In genomic region chr5:52502591-52502990, GRCh38 we compare ENCODE assay signal across 24 cellular contexts.
DNase-seq lines count a peak whose midpoint lies in the region; ATAC-seq and TF ChIP-seq lines count a peak whose summit lies in the region.
"Had no signal": no experiment of that assay in that cellular context is flagged by ENCODE, and none has a peak within 500 bp of the region (broad histone marks: within the 10 kb centered on the region; RNA-seq: fewer than 3 reads in every experiment).

No MANE protein-coding gene starts in this region.

- no peaks in the 10 kb centered on the region for H3K27me3 Mint-ChIP-seq in WTC11 (ENCODE audit: low read depth)
- H3K27me3 Mint-ChIP-seq: activated CD8-positive, alpha-beta T cell treated with anti-CD3 and anti-CD28 coated beads for 36 hours had no signal

- POLR2A ChIA-PET in WTC11 (lab: Charles Lee): no interaction called here

- H3K4me3 Mint-ChIP-seq in WTC11: no peak overlapping the region
- H3K4me3 Mint-ChIP-seq: activated CD8-positive, alpha-beta T cell treated with anti-CD3 and anti-CD28 coated beads for 36 hours; activated naive CD4-positive, alpha-beta T cell treated with anti-CD3 and anti-CD28 coated beads, Interleukin-2, amount 50 U/mL, for 24 hours; brain; CD8-positive, alpha-beta memory T cell; nephron progenitor cell had no signal

- H3K4me1 Mint-ChIP-seq in WTC11: peaks cover 10% of the 10 kb centered on the region
- H3K4me1 Mint-ChIP-seq: activated naive CD4-positive, alpha-beta T cell treated with anti-CD3 and anti-CD28 coated beads, Interleukin-2, amount 50 U/mL, for 24 hours had no signal

- no peak overlapping the region for H3K27ac Mint-ChIP-seq in WTC11
- H3K27ac Mint-ChIP-seq: activated CD8-positive, alpha-beta T cell treated with anti-CD3 and anti-CD28 coated beads for 36 hours; activated naive CD4-positive, alpha-beta T cell treated with anti-CD3 and anti-CD28 coated beads, Interleukin-2, amount 50 U/mL, for 24 hours; activated T-helper 2 cell treated with anti-CD3 and anti-CD28 coated beads, Interferon-gamma antibody, Interleukin-2, Interleukin-4, amounts not matched to agents 10 μg/mL and 5 μg/mL and 100 μg/mL, durations not matched to agents 14 hours and 24 hours and 36 hours; CD8-positive, alpha-beta memory T cell; nephron progenitor cell had no signal

- CTCF ChIA-PET in WTC11 (lab: Charles Lee): no interaction called here

- TF ChIP-seq CTCF in WTC11 (IDR thresholded peaks at IDR 0.05): no peak

- ATAC-seq in WTC11: no peak
- ATAC-seq: activated CD8-positive, alpha-beta T cell treated with anti-CD3 and anti-CD28 coated beads for 36 hours; HepG2; upper lobe of right lung had no signal

- H3K36me3 Mint-ChIP-seq in WTC11: no peaks in the 10 kb centered on the region
- H3K36me3 Mint-ChIP-seq: activated naive CD4-positive, alpha-beta T cell treated with anti-CD3 and anti-CD28 coated beads, Interleukin-2, amount 50 U/mL, for 24 hours; brain; CD8-positive, alpha-beta memory T cell had no signal

- no peaks in the 10 kb centered on the region for H3K9me3 Mint-ChIP-seq in WTC11
- H3K9me3 Mint-ChIP-seq: activated CD8-positive, alpha-beta T cell treated with anti-CD3 and anti-CD28 coated beads for 36 hours; activated naive CD4-positive, alpha-beta T cell treated with anti-CD3 and anti-CD28 coated beads, Interleukin-2, amount 50 U/mL, for 24 hours; activated T-helper 2 cell treated with anti-CD3 and anti-CD28 coated beads, Interferon-gamma antibody, Interleukin-2, Interleukin-4, amounts not matched to agents 10 μg/mL and 5 μg/mL and 100 μg/mL, durations not matched to agents 14 hours and 24 hours and 36 hours; brain; CD8-positive, alpha-beta memory T cell; nephron progenitor cell had no signal

- peak; percentile 87 for DNase-seq in DMS79 treated with DMSO at 0.1 percent for 48 hours (lab: John Stamatoyannopoulos, UW)
- peak in 2 of 3 experiments; percentile 74 to 90 for DNase-seq in NCI-H1417 (lab: John Stamatoyannopoulos, UW)
- DNase-seq in NCI-H2227 (lab: John Stamatoyannopoulos, UW; ENCODE audit: unreplicated experiment): peak; percentile 8
- DNase-seq in medulla oblongata (ENCODE audit: extremely low spot score): peak; percentile 4
- no peak for DNase-seq in DMS153 treated with DMSO at 0.1 percent for 48 hours (lab: John Stamatoyannopoulos, UW; ENCODE audit: unreplicated experiment)
- DNase-seq in stimulated activated CD4-positive, alpha-beta T cell treated with anti-CD3 and anti-CD28 coated beads, Interleukin-4, amount 100 ng/mL, for 4 hours: no peak
- no peak for DNase-seq in WTC11 (ENCODE audit: low spot score)
- no peak for DNase-seq in NCI-H1694 (lab: John Stamatoyannopoulos, UW)
- DNase-seq: activated CD8-positive, alpha-beta T cell treated with anti-CD3 and anti-CD28 coated beads for 36 hours; amniotic stem cell; CD8-positive, alpha-beta memory T cell; DMS153; foreskin melanocyte; GF-D8; NCI-H2029; NCI-H510A treated with DMSO at 0.1 percent for 48 hours; nephron progenitor cell; Right ventricle myocardium superior; stimulated activated naive CD4-positive, alpha-beta T cell; upper lobe of right lung had no signal

TF ChIP-seq in WTC11, 78 proteins besides CTCF, POLR2A, EP300 and RAD21:
- TF ChIP-seq SOX15 (CRISPR knock-in tag; IDR thresholded peaks at IDR 0.05) (no peak), JAZF1 (CRISPR knock-in tag; IDR thresholded peaks at IDR 0.05) (no peak), ZNF416 (CRISPR knock-in tag; IDR thresholded peaks at IDR 0.05) (no peak), FOXP4 (CRISPR knock-in tag; IDR thresholded peaks at IDR 0.05) (no peak), ZNF512 (CRISPR knock-in tag; IDR thresholded peaks at IDR 0.05; ENCODE audit: borderline replicate concordance) (no peak), ZBTB21 (CRISPR knock-in tag; IDR thresholded peaks at IDR 0.05; ENCODE audit: borderline replicate concordance) (no peak), E2F1 (CRISPR knock-in tag; IDR thresholded peaks at IDR 0.05) (no peak)
- TF ChIP-seq, protein P1, sequence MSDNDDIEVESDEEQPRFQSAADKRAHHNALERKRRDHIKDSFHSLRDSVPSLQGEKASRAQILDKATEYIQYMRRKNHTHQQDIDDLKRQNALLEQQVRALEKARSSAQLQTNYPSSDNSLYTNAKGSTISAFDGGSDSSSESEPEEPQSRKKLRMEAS (CRISPR knock-in tag; IDR thresholded peaks at IDR 0.05): no peak
- TF ChIP-seq, protein P2, sequence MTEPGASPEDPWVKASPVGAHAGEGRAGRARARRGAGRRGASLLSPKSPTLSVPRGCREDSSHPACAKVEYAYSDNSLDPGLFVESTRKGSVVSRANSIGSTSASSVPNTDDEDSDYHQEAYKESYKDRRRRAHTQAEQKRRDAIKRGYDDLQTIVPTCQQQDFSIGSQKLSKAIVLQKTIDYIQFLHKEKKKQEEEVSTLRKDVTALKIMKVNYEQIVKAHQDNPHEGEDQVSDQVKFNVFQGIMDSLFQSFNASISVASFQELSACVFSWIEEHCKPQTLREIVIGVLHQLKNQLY (CRISPR knock-in tag; IDR thresholded peaks at IDR 0.05): no peak

Comparison
In these comparisons a context has a peak if more than half of its experiments do, and no peak if none do; other contexts are left out.
1. DNase-seq: peak in DMS79 treated with DMSO at 0.1 percent for 48 hours (single experiment), NCI-H1417 (2 of 3), NCI-H2227 (single experiment) and medulla oblongata (single experiment); none in DMS153 treated with DMSO at 0.1 percent for 48 hours (single experiment), stimulated activated CD4-positive, alpha-beta T cell treated with anti-CD3 and anti-CD28 coated beads, Interleukin-4, amount 100 ng/mL, for 4 hours (0 of 2), WTC11 (single experiment) and NCI-H1694 (single experiment).